In genomic region chr16:66919569-66920472, GRCh38 we compare ENCODE assay signal across 26 cellular contexts. TPM values are rescaled to one million over a fixed set of nuclear protein-coding genes. Genes with fewer than 3 reads are reported as not detected.
DNase-seq lines count a peak whose midpoint lies in the region; ATAC-seq and TF ChIP-seq lines count a peak whose summit lies in the region.
"Had no signal": no experiment of that assay in that cellular context is flagged by ENCODE, and none has a peak within 500 bp of the region (broad histone marks: within the 10 kb centered on the region; RNA-seq: fewer than 3 reads in every experiment).

No MANE protein-coding gene starts in this region.

- TF ChIP-seq CTCF in SK-N-SH (IDR thresholded peaks at IDR 0.05) = no peak
- TF ChIP-seq CTCF in thyroid gland (IDR thresholded peaks at IDR 0.05) = no peak

- H2AFZ ChIP-seq in SK-N-SH (ENCODE audit: low read depth) = no peak overlapping the region
- H2AFZ ChIP-seq: GM23248 had no signal

- H3K9me3 Mint-ChIP-seq in activated CD8-positive, alpha-beta memory T cell treated with anti-CD3 and anti-CD28 coated beads, Interleukin-2, amount 10 ng/mL, durations not matched to agents 7 days and 5 days (ENCODE audit: low read depth) = no peaks in the 10 kb centered on the region
- H3K9me3 Mint-ChIP-seq: activated naive CD4-positive, alpha-beta T cell treated with anti-CD3 and anti-CD28 coated beads, Interleukin-2, amount 10 ng/mL, durations not matched to agents 7 days and 5 days; activated T-cell treated with anti-CD3 and anti-CD28 coated beads, Interleukin-2, amount 50 U/mL, for 72 hours; neural crest cell; stimulated activated naive CD8-positive, alpha-beta T cell treated with anti-CD3 and anti-CD28 coated beads, Interleukin-15, amount 100 ng/mL, for 72 hours had no signal

- TF ChIP-seq RAD21 in SK-N-SH (IDR thresholded peaks at IDR 0.05; ENCODE audit: low read length) = no peak

- no peaks in the 10 kb centered on the region for H3K79me2 ChIP-seq in SK-N-SH (ENCODE audit: insufficient read depth)

- DNase-seq in SK-N-SH = no peak
- peak; percentile 26 for DNase-seq in kidney tubule cell (ENCODE audit: low spot score)
- peak; percentile 69 to 85 for DNase-seq in thyroid gland
- DNase-seq in NOMO-1 treated with DMSO at 0.1 percent for 48 hours (lab: John Stamatoyannopoulos, UW; ENCODE audit: unreplicated experiment) = no peak
- no peak for DNase-seq in activated CD8-positive, alpha-beta memory T cell treated with anti-CD3 and anti-CD28 coated beads, Interleukin-2, amount 10 ng/mL, durations not matched to agents 7 days and 5 days
- DNase-seq: activated CD4-positive, alpha-beta T cell treated with anti-CD3 and anti-CD28 coated beads for 36 hours; activated naive CD4-positive, alpha-beta T cell treated with anti-CD3 and anti-CD28 coated beads, Interleukin-2, amount 10 ng/mL, durations not matched to agents 7 days and 5 days; activated T-cell treated with anti-CD3 and anti-CD28 coated beads, Interleukin-2, amount 50 U/mL, for 72 hours; AML-193; anterior cingulate cortex; COR-L47; DND-41; GM23248; MG63; mucosa of descending colon; NCI-H146; stimulated activated CD4-positive, alpha-beta T cell treated with anti-CD3 and anti-CD28 coated beads, Interleukin-4, amount 100 ng/mL, for 1 hour; stimulated activated naive CD8-positive, alpha-beta T cell treated with anti-CD3 and anti-CD28 coated beads, Interleukin-15, amount 100 ng/mL, for 72 hours; upper lobe of left lung had no signal

- no peaks in the 10 kb centered on the region; a peak in 1 of 4 replicates for H3K4me1 ChIP-seq in SK-N-SH (ENCODE audit: control insufficient read depth in 1 of 2, insufficient read depth in 2 of 2, low read depth in 1 of 2, low read length in 1 of 2)
- peaks cover 51 to 70% of the 10 kb centered on the region in 2 donors for H3K4me1 ChIP-seq in thyroid gland
- H3K4me1 ChIP-seq: prostate gland had no signal

- H3K27me3 ChIP-seq in SK-N-SH (ENCODE audit: insufficient read depth) (no peaks in the 10 kb centered on the region), thyroid gland (no peaks in the 10 kb centered on the region)
- H3K27me3 ChIP-seq: MG63 had no signal

- H3K4me3 ChIP-seq in SK-N-SH (ENCODE audit: low read depth in 2 of 2, low read length in 1 of 2) = no peak overlapping the region
- no peak overlapping the region for H3K4me3 ChIP-seq in thyroid gland (replicated peaks in 1 of 3)
- H3K4me3 ChIP-seq: GM23248, left lung, MG63, mucosa of descending colon, prostate gland, upper lobe of left lung had no signal

- no peak overlapping the region for H3K4me2 ChIP-seq in SK-N-SH

- H3K27me3 Mint-ChIP-seq in activated CD8-positive, alpha-beta memory T cell treated with anti-CD3 and anti-CD28 coated beads, Interleukin-2, amount 10 ng/mL, durations not matched to agents 7 days and 5 days = peaks cover 37% of the 10 kb centered on the region

- no peaks in the 10 kb centered on the region for H4K20me1 ChIP-seq in SK-N-SH (ENCODE audit: insufficient read depth)

- no peaks in the 10 kb centered on the region for H3K9me2 ChIP-seq in SK-N-SH

- no peak overlapping the region for H3K9ac ChIP-seq in SK-N-SH
- H3K9ac ChIP-seq: GM23248 had no signal

- H3K36me3 Mint-ChIP-seq in activated CD8-positive, alpha-beta memory T cell treated with anti-CD3 and anti-CD28 coated beads, Interleukin-2, amount 10 ng/mL, durations not matched to agents 7 days and 5 days = no peaks in the 10 kb centered on the region
- H3K36me3 Mint-ChIP-seq: activated naive CD4-positive, alpha-beta T cell treated with anti-CD3 and anti-CD28 coated beads, Interleukin-2, amount 10 ng/mL, durations not matched to agents 7 days and 5 days had no signal

- peak; percentile 35 for ATAC-seq in SK-N-SH treated with all-trans-retinoic acid at 6 μM for 48 hours
- no peak for ATAC-seq in activated CD8-positive, alpha-beta memory T cell treated with anti-CD3 and anti-CD28 coated beads, Interleukin-2, amount 10 ng/mL, durations not matched to agents 7 days and 5 days
- ATAC-seq: activated CD4-positive, alpha-beta T cell treated with anti-CD3 and anti-CD28 coated beads for 36 hours; activated T-cell treated with anti-CD3 and anti-CD28 coated beads, Interleukin-2, amount 50 U/mL, for 72 hours; left lung; stimulated activated naive CD8-positive, alpha-beta T cell treated with anti-CD3 and anti-CD28 coated beads, Interleukin-15, amount 100 ng/mL, for 72 hours had no signal

- H3K9me3 ChIP-seq in SK-N-SH (no peaks in the 10 kb centered on the region), thyroid gland (no peaks in the 10 kb centered on the region)
- H3K9me3 ChIP-seq: left lung, MG63, mucosa of descending colon, prostate gland, upper lobe of left lung had no signal

- no peak for TF ChIP-seq EP300 in SK-N-SH (IDR thresholded peaks at IDR 0.05; ENCODE audit: borderline replicate concordance in 1 of 2, low read depth in 1 of 2, low read length in 1 of 2)

- H3F3A ChIP-seq in SK-N-SH (replicated peaks; ENCODE audit: insufficient read depth) = no peaks in the 10 kb centered on the region

- intact Hi-C loops in thyroid gland (cut with DNase I) = no loop called here

- H3K4me3 Mint-ChIP-seq in activated CD8-positive, alpha-beta memory T cell treated with anti-CD3 and anti-CD28 coated beads, Interleukin-2, amount 10 ng/mL, durations not matched to agents 7 days and 5 days = no peak overlapping the region
- H3K4me3 Mint-ChIP-seq: activated CD4-positive, alpha-beta T cell treated with anti-CD3 and anti-CD28 coated beads for 36 hours; activated naive CD4-positive, alpha-beta T cell treated with anti-CD3 and anti-CD28 coated beads, Interleukin-2, amount 10 ng/mL, durations not matched to agents 7 days and 5 days; activated T-cell treated with anti-CD3 and anti-CD28 coated beads, Interleukin-2, amount 50 U/mL, for 72 hours; neural crest cell; stimulated activated naive CD8-positive, alpha-beta T cell treated with anti-CD3 and anti-CD28 coated beads, Interleukin-15, amount 100 ng/mL, for 72 hours had no signal

- POLR2A ChIA-PET in SK-N-SH (lab: Yijun Ruan, JAX) = no interaction called here

- H3K27ac ChIP-seq in SK-N-SH (ENCODE audit: low read depth in 2 of 2, low read length in 1 of 2) = no peak overlapping the region
- peak overlapping the region; percentile 91 to 97 (median 97) for H3K27ac ChIP-seq in thyroid gland
- H3K27ac ChIP-seq: 22Rv1, GM23248, HL-60, left lung, prostate gland had no signal

- H3K27ac Mint-ChIP-seq in activated CD8-positive, alpha-beta memory T cell treated with anti-CD3 and anti-CD28 coated beads, Interleukin-2, amount 10 ng/mL, durations not matched to agents 7 days and 5 days = no peak overlapping the region
- H3K27ac Mint-ChIP-seq: activated CD4-positive, alpha-beta T cell treated with anti-CD3 and anti-CD28 coated beads for 36 hours; activated naive CD4-positive, alpha-beta T cell treated with anti-CD3 and anti-CD28 coated beads, Interleukin-2, amount 10 ng/mL, durations not matched to agents 7 days and 5 days; activated T-cell treated with anti-CD3 and anti-CD28 coated beads, Interleukin-2, amount 50 U/mL, for 72 hours had no signal

- peaks cover 2% of the 10 kb centered on the region for H3K4me1 Mint-ChIP-seq in activated CD8-positive, alpha-beta memory T cell treated with anti-CD3 and anti-CD28 coated beads, Interleukin-2, amount 10 ng/mL, durations not matched to agents 7 days and 5 days
- H3K4me1 Mint-ChIP-seq: activated CD4-positive, alpha-beta T cell treated with anti-CD3 and anti-CD28 coated beads for 36 hours; neural crest cell; stimulated activated naive CD8-positive, alpha-beta T cell treated with anti-CD3 and anti-CD28 coated beads, Interleukin-15, amount 100 ng/mL, for 72 hours had no signal

- no peak for TF ChIP-seq POLR2A in thyroid gland (IDR thresholded peaks at IDR 0.05)

- CTCF ChIA-PET in SK-N-SH (lab: Yijun Ruan, JAX) = interaction anchor here (0.8 to 13.6 kb wide), 3 partner anchors 8 to 24 kb away, joined by 5 to 174 read pairs (median 13); no protein-coding TSS in a partner anchor
- CTCF ChIA-PET in activated CD8-positive, alpha-beta memory T cell treated with anti-CD3 and anti-CD28 coated beads, Interleukin-2, amount 10 ng/mL, durations not matched to agents 7 days and 5 days (lab: Charles Lee) = interaction anchor here (2.8 to 12.2 kb wide), 3 partner anchors 9 to 52 kb away, joined by 10 to 140 read pairs (median 15); no protein-coding TSS in a partner anchor

- WGBS in SK-N-SH (ENCODE audit: low lambda C conversion rate) = 44% methylated on average over 6 of the region's 7 CpGs
- 14 to 45% methylated on average over 2 to 3 of the region's 7 CpGs for WGBS in thyroid gland, 2 donors

- no peaks in the 10 kb centered on the region for H3K36me3 ChIP-seq in SK-N-SH (replicated peaks in 1 of 2; ENCODE audit: control insufficient read depth in 1 of 2, insufficient read depth in 2 of 2, low read length in 1 of 2)
- no peaks in the 10 kb centered on the region for H3K36me3 ChIP-seq in thyroid gland
- H3K36me3 ChIP-seq: left lung, MG63, prostate gland had no signal

RNA-seq across cellular contexts. Expression of gene CDH16, which starts 1.1 kb away (rescaled TPM):
- not detected in 2 replicates for polyA plus RNA-seq in SK-N-SH (2012; rRNA removed)
- not detected in 2 replicates for polyA plus RNA-seq in SK-N-SH (2012; cell fraction: cytosol; rRNA removed)
- 0.02 TPM in 1 of 2 replicates, not detected in the other for polyA plus RNA-seq in SK-N-SH (2012; cell fraction: nucleus; rRNA removed)
- 100 to 1,000 TPM in 3 of 4 donors, 10 to 100 TPM in 1; 43.1 to 166 (median 134) TPM for total RNA-seq in thyroid gland
- not detected for total RNA-seq in activated CD8-positive, alpha-beta memory T cell treated with anti-CD3 and anti-CD28 coated beads, Interleukin-2, amount 10 ng/mL, durations not matched to agents 7 days and 5 days
- total RNA-seq: activated CD4-positive, alpha-beta T cell treated with anti-CD3 and anti-CD28 coated beads for 36 hours; activated CD8-positive, alpha-beta memory T cell treated with anti-CD3 and anti-CD28 coated beads for 36 hours; activated T-cell treated with anti-CD3 and anti-CD28 coated beads, Interleukin-2, amount 50 U/mL, for 72 hours; GM23248; neural crest cell; prostate gland had no signal
- polyA plus RNA-seq: GM23248 had no signal

RNA-seq across cellular contexts. Expression of gene RRAD, which starts 5.5 kb away (rescaled TPM):
- 9.3 and 11.7 TPM in 2 replicates for polyA plus RNA-seq in SK-N-SH (2012; rRNA removed)
- polyA plus RNA-seq in SK-N-SH (2012; cell fraction: cytosol; rRNA removed) = 3.5 and 5.2 TPM in 2 replicates
- 16.5 and 22.1 TPM in 2 replicates for polyA plus RNA-seq in SK-N-SH (2012; cell fraction: nucleus; rRNA removed)
- total RNA-seq in thyroid gland = 10 to 100 TPM in 3 of 4 donors, 1 to 10 TPM in 1; 6.1 to 15.6 (median 10.9) TPM
- 1 to 10 TPM in 1 of 2 experiments, under 1 TPM in 1; 0.55 to 2.5 TPM for total RNA-seq in activated CD8-positive, alpha-beta memory T cell treated with anti-CD3 and anti-CD28 coated beads, Interleukin-2, amount 10 ng/mL, durations not matched to agents 7 days and 5 days

RNA-seq across cellular contexts. Expression of gene CIAO2B, which starts 14.4 kb away (rescaled TPM):
- 577 and 665 TPM in 2 replicates for polyA plus RNA-seq in SK-N-SH (2012; rRNA removed)
- polyA plus RNA-seq in SK-N-SH (2012; cell fraction: cytosol; rRNA removed) = 393 and 468 TPM in 2 replicates
- 306 and 310 TPM in 2 replicates for polyA plus RNA-seq in SK-N-SH (2012; cell fraction: nucleus; rRNA removed)
- 100 to 1,000 TPM in 1 of 4 donors, 10 to 100 TPM in 3; 29.4 to 113 (median 48.3) TPM for total RNA-seq in thyroid gland
- 100 to 1,000 TPM; 124 to 131 TPM for total RNA-seq in activated CD8-positive, alpha-beta memory T cell treated with anti-CD3 and anti-CD28 coated beads, Interleukin-2, amount 10 ng/mL, durations not matched to agents 7 days and 5 days

RNA-seq across cellular contexts. Expression of gene CES2, which starts 15.5 kb away (rescaled TPM):
- 33.1 and 37.8 TPM in 2 replicates for polyA plus RNA-seq in SK-N-SH (2012; rRNA removed)
- 17.4 and 23.3 TPM in 2 replicates for polyA plus RNA-seq in SK-N-SH (2012; cell fraction: cytosol; rRNA removed)
- polyA plus RNA-seq in SK-N-SH (2012; cell fraction: nucleus; rRNA removed) = 49.6 and 54.5 TPM in 2 replicates
- total RNA-seq in thyroid gland = 10 to 100 TPM; 49.7 to 69.4 (median 53.6) TPM
- 10 to 100 TPM; 34.1 to 35.5 TPM for total RNA-seq in activated CD8-positive, alpha-beta memory T cell treated with anti-CD3 and anti-CD28 coated beads, Interleukin-2, amount 10 ng/mL, durations not matched to agents 7 days and 5 days

RNA-seq across cellular contexts. Expression of gene PDP2, which starts 39.5 kb away (rescaled TPM):
- polyA plus RNA-seq in SK-N-SH (2012; rRNA removed) = 4.7 and 7.3 TPM in 2 replicates
- 3.8 and 4.9 TPM in 2 replicates for polyA plus RNA-seq in SK-N-SH (2012; cell fraction: cytosol; rRNA removed)
- polyA plus RNA-seq in SK-N-SH (2012; cell fraction: nucleus; rRNA removed) = 9.4 and 10.9 TPM in 2 replicates
- 10 to 100 TPM; 10.7 to 34.5 (median 26.9) TPM for total RNA-seq in thyroid gland
- total RNA-seq in activated CD8-positive, alpha-beta memory T cell treated with anti-CD3 and anti-CD28 coated beads, Interleukin-2, amount 10 ng/mL, durations not matched to agents 7 days and 5 days = 10 to 100 TPM; 29.2 to 33.3 TPM

Comparison
In these comparisons a context has a peak if more than half of its experiments do, and no peak if none do; other contexts are left out.
1. DNase-seq: peak in kidney tubule cell (single experiment) and thyroid gland (2 of 2); none in SK-N-SH (single experiment), NOMO-1 treated with DMSO at 0.1 percent for 48 hours (single experiment) and activated CD8-positive, alpha-beta memory T cell treated with anti-CD3 and anti-CD28 coated beads, Interleukin-2, amount 10 ng/mL, durations not matched to agents 7 days and 5 days (single experiment).
2. H3K27ac ChIP-seq: peak in thyroid gland (3 of 3); none in SK-N-SH (0 of 2).
3. RNA of gene CDH16, which starts 1.1 kb away (total RNA-seq): 43.1 to 166 TPM in thyroid gland; not detected in activated CD8-positive, alpha-beta memory T cell treated with anti-CD3 and anti-CD28 coated beads, Interleukin-2, amount 10 ng/mL, durations not matched to agents 7 days and 5 days; every median in the first group is over 10 times any median in the second.